In genomic region chr3:156859578-156859977, GRCh38 we compare ENCODE assay signal across 13 cellular contexts. TPM values are rescaled to one million over a fixed set of nuclear protein-coding genes. Genes with fewer than 3 reads are reported as not detected.
DNase-seq lines count a peak whose midpoint lies in the region; ATAC-seq and TF ChIP-seq lines count a peak whose summit lies in the region.
"Had no signal": no experiment of that assay in that cellular context is flagged by ENCODE, and none has a peak within 500 bp of the region (broad histone marks: within the 10 kb centered on the region; RNA-seq: fewer than 3 reads in every experiment).

No MANE protein-coding gene starts in this region.

- no peak overlapping the region for H3K23ac ChIP-seq in mesendoderm (ENCODE audit: low read length)

- H2BK120ac ChIP-seq in mesendoderm (ENCODE audit: low read depth, low read length): no peak overlapping the region

- H4K8ac ChIP-seq in mesendoderm (ENCODE audit: low read depth, low read length): no peak overlapping the region

- no peak overlapping the region for H3K56ac ChIP-seq in mesendoderm (ENCODE audit: low read length)

- H3K27ac ChIP-seq in prostate gland (no peak overlapping the region), mesendoderm (ENCODE audit: low read depth, low read length) (no peak overlapping the region)
- H3K27ac ChIP-seq: transverse colon had no signal

- no peaks in the 10 kb centered on the region for H3K36me3 ChIP-seq in prostate gland
- no peaks in the 10 kb centered on the region for H3K36me3 ChIP-seq in mesendoderm (ENCODE audit: control insufficient read depth, insufficient read depth, low read length)
- H3K36me3 ChIP-seq: transverse colon had no signal

- H3K18ac ChIP-seq in mesendoderm (ENCODE audit: low read length): no peak overlapping the region

- peaks cover 4% of the 10 kb centered on the region for H3K27me3 Mint-ChIP-seq in T-helper 17 cell

- H3K4me3 Mint-ChIP-seq in T-helper 17 cell: no peak overlapping the region

- H3K27ac Mint-ChIP-seq in T-helper 17 cell: no peak overlapping the region

- H2AK5ac ChIP-seq in mesendoderm (ENCODE audit: low read length): no peak overlapping the region

- H3K9me3 ChIP-seq in T-helper 17 cell (ENCODE audit: control insufficient read depth, low read length, poor library complexity, severe bottlenecking) (no peaks in the 10 kb centered on the region), prostate gland (no peaks in the 10 kb centered on the region)
- H3K9me3 ChIP-seq: transverse colon had no signal

- intact Hi-C loops in prostate gland (cut with DNase I): no loop called here

- no peak overlapping the region for H3K4ac ChIP-seq in mesendoderm (ENCODE audit: low read depth, low read length)

- TF ChIP-seq POLR2A in prostate gland (IDR thresholded peaks at IDR 0.05): no peak

- H4K5ac ChIP-seq in mesendoderm (ENCODE audit: low read length): no peak overlapping the region

- H2BK5ac ChIP-seq in mesendoderm (ENCODE audit: low read length): no peak overlapping the region

- H3K79me1 ChIP-seq in mesendoderm (ENCODE audit: low read length): no peaks in the 10 kb centered on the region

- ATAC-seq in GM18867 (IDR thresholded peaks at IDR 0.05; ENCODE audit: unreplicated experiment) (peak; percentile 100), GM21515 (IDR thresholded peaks at IDR 0.05; ENCODE audit: unreplicated experiment) (peak; percentile 95), HG03066 (IDR thresholded peaks at IDR 0.05; ENCODE audit: low read depth, unreplicated experiment) (peak; percentile 97), T-helper 17 cell (peak; percentile 42)

- no peak for TF ChIP-seq CTCF in prostate gland (IDR thresholded peaks at IDR 0.05)

- DNase-seq in T-helper 17 cell: no peak
- DNase-seq in prostate gland (ENCODE audit: low spot score): no peak
- DNase-seq in COLO829 (ENCODE audit: low spot score): no peak
- no peak for DNase-seq in mesendoderm
- DNase-seq in NCI-H2107 (lab: John Stamatoyannopoulos, UW): no peak
- DNase-seq: activated CD4-positive, alpha-beta T cell treated with anti-CD3 and anti-CD28 coated beads for 1 hour; Calu3; SHP77; transverse colon had no signal

- no peaks in the 10 kb centered on the region for H3K4me1 ChIP-seq in prostate gland (replicated peaks)
- H3K4me1 ChIP-seq in mesendoderm (ENCODE audit: control insufficient read depth, low read depth, low read length): no peaks in the 10 kb centered on the region
- H3K4me1 ChIP-seq: transverse colon had no signal

- no peaks in the 10 kb centered on the region for H3K79me2 ChIP-seq in mesendoderm (ENCODE audit: control insufficient read depth, insufficient read depth, low read length)

- no peak overlapping the region for H3K9ac ChIP-seq in mesendoderm (ENCODE audit: low read length)

- no peaks in the 10 kb centered on the region for H3K4me1 Mint-ChIP-seq in T-helper 17 cell

- WGBS in prostate gland: 91% methylated on average over 4 of the region's 4 CpGs
- no CpG with 5 or more reads among the region's 4 CpGs for WGBS in mesendoderm (ENCODE audit: extremely low coverage, insufficient coverage, low lambda C conversion rate)

- H3K4me3 ChIP-seq in prostate gland: no peak overlapping the region
- no peak overlapping the region for H3K4me3 ChIP-seq in mesendoderm (ENCODE audit: low read length)
- H3K4me3 ChIP-seq: transverse colon had no signal

- H3K36me3 Mint-ChIP-seq in T-helper 17 cell (ENCODE audit: low read depth): peaks cover 5% of the 10 kb centered on the region

- H3K4me2 ChIP-seq in mesendoderm (ENCODE audit: low read length): no peak overlapping the region

- H3K27me3 ChIP-seq in prostate gland (replicated peaks; ENCODE audit: insufficient read depth) (no peaks in the 10 kb centered on the region), mesendoderm (ENCODE audit: insufficient read depth, low read length, poor library complexity) (no peaks in the 10 kb centered on the region)
- H3K27me3 ChIP-seq: transverse colon had no signal

- no peak overlapping the region for H2BK15ac ChIP-seq in mesendoderm (replicated peaks; ENCODE audit: low read depth)

RNA-seq across cellular contexts. Expression of gene LEKR1, which starts 33.4 kb away (rescaled TPM):
- 1 to 10 TPM in 1 of 2 donors, under 1 TPM in 1; 0.75 to 2.8 TPM for total RNA-seq in T-helper 17 cell
- total RNA-seq in prostate gland: 1 to 10 TPM; 2.2 to 4.4 TPM
- 0.51 TPM for polyA plus RNA-seq in mesendoderm (2013, experiment 1 of 2)
- 0.04 TPM for polyA plus RNA-seq in mesendoderm (2013, experiment 2 of 2)
- total RNA-seq: glomerular endothelial cell had no signal

Comparison
In these comparisons a context has a peak if more than half of its experiments do, and no peak if none do; other contexts are left out.
1. ATAC-seq: peak in every context shown above with its lines; median percentile 100 in GM18867; 97 in HG03066; 95 in GM21515; 42 in T-helper 17 cell.